8 cellular contexts compared by ENCODE assay signal in the genomic region with DNA sequence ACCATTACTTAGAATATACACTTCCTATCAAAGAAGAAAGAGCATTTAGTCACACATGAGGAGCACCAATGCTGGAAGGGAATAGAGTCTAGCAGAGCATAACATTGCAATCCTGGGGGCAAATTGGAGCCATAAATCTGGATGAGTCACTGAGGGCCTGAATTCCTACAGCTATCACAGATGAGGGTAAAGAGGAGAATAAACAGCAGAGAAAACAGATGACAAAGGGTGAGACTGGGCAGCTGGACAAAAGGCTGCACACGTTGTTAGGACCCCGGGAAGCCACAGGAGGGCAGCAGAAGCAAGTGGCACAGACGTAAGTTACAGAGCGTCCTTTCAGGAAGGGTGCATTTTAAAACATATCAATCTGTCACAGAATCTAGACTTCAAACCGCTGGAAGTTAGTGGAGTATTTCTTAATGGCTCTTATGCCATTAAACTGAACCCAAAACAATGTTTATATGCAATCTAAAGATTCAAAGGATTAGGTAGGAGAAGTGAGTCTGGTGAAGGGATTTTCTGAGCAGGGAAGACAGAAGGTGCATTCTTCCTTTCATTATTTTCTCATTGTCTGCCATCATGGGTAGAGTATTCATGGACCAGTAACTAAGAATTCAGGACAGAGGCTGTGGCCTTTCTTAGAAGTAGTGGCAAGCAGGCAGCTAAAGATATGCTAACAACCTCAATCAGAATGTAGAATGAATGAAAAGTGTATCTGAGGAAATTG.
DNase-seq lines count a peak whose midpoint lies in the region; ATAC-seq and TF ChIP-seq lines count a peak whose summit lies in the region.

No MANE protein-coding gene starts in this region.

- H3K4me2 ChIP-seq in PC-9, result peak overlapping the region; percentile 34; the same call in 1 of the 2 replicates

- H3K9me3 ChIP-seq in HAP-1, result no peaks in the 10 kb centered on the region
- no peaks in the 10 kb centered on the region for H3K9me3 ChIP-seq in PC-9 (ENCODE audit: insufficient read depth, low read depth)

- no TSS peak for BruUV-seq in PC-9 (replicated peaks; lab: Mats Ljungman, UMichigan)

- H3K27me3 ChIP-seq in HAP-1 (ENCODE audit: low read depth), result peaks cover 13% of the 10 kb centered on the region
- H3K27me3 ChIP-seq in PC-9 (ENCODE audit: insufficient read depth, low read depth), result no peaks in the 10 kb centered on the region

- H3K36me3 Mint-ChIP-seq in activated CD8-positive, alpha-beta memory T cell treated with anti-CD3 and anti-CD28 coated beads, Interleukin-2, amount 10 ng/mL, durations not matched to agents 7 days and 5 days, result no peaks in the 10 kb centered on the region

- intact Hi-C loops in PC-9 (cut with micrococcal nuclease; ENCODE audit: unreplicated experiment), result loop anchor here (1.0 to 10.0 kb wide), 7 partner anchors 96 to 1154 kb away; a partner anchor contains a TSS

- peak; percentile 52 for DNase-seq in activated CD8-positive, alpha-beta memory T cell treated with anti-CD3 and anti-CD28 coated beads, Interleukin-2, amount 10 ng/mL, durations not matched to agents 7 days and 5 days
- DNase-seq in activated CD8-positive, alpha-beta memory T cell treated with anti-CD3 and anti-CD28 coated beads, Interleukin-2, amount 50 U/mL, for 4 hours, result no peak
- DNase-seq in HAP-1 (ENCODE audit: low spot score in 2 of 2) (peak; percentile 67 to 79), LHCN-M2 (ENCODE audit: low read depth) (peak; percentile 93), PC-9 (peak; percentile 56 to 57), T47D (ENCODE audit: low read depth in 1 of 2, low spot score in 1 of 2) (peak; percentile 45 to 75), kidney glomerular epithelial cell (lab: John Stamatoyannopoulos, UW) (peak; percentile 99)
- peak; percentile 23 for DNase-seq in stimulated activated CD4-positive, alpha-beta T cell treated with anti-CD3 and anti-CD28 coated beads, Interleukin-4, amount 100 ng/mL, for 1 hour

- POLR2A ChIA-PET in PC-9 (lab: Charles Lee; ENCODE audit: unreplicated experiment), result no interaction called here

- CTCF ChIA-PET in activated CD8-positive, alpha-beta memory T cell treated with anti-CD3 and anti-CD28 coated beads, Interleukin-2, amount 10 ng/mL, durations not matched to agents 7 days and 5 days (lab: Charles Lee), result interaction anchor here (0.6 to 1.2 kb wide), 2 partner anchors 412 to 584 kb away, joined by 3 read pairs; no protein-coding TSS in a partner anchor
- CTCF ChIA-PET in PC-9 (lab: Charles Lee), result interaction anchor here (1.0 kb wide), 1 partner anchor 27 kb away, joined by 3 read pairs; no protein-coding TSS in a partner anchor

- no peaks in the 10 kb centered on the region for H3K9me3 Mint-ChIP-seq in activated CD8-positive, alpha-beta memory T cell treated with anti-CD3 and anti-CD28 coated beads, Interleukin-2, amount 10 ng/mL, durations not matched to agents 7 days and 5 days (ENCODE audit: low read depth)

- H3K4me3 ChIP-seq in HAP-1 (no peak overlapping the region), PC-9 (no peak overlapping the region)

- no peaks in the 10 kb centered on the region for H3F3A ChIP-seq in PC-9 (ENCODE audit: insufficient read depth, low read depth)

- in situ Hi-C loops in HAP-1 (cut with MboI; ENCODE audit: low sequenced_read_pairs) (no loop called here), T47D (cut with HindIII; ENCODE audit: low pct_unique_long_range_greater_than_20kb, low sequenced_read_pairs) (no loop called here)

- peaks cover 15% of the 10 kb centered on the region for H3K27me3 Mint-ChIP-seq in activated CD8-positive, alpha-beta memory T cell treated with anti-CD3 and anti-CD28 coated beads, Interleukin-2, amount 10 ng/mL, durations not matched to agents 7 days and 5 days

- peak overlapping the region; percentile 3 for H3K4me3 Mint-ChIP-seq in activated CD8-positive, alpha-beta memory T cell treated with anti-CD3 and anti-CD28 coated beads, Interleukin-2, amount 10 ng/mL, durations not matched to agents 7 days and 5 days

- TF ChIP-seq CTCF in PC-9 (conservative IDR thresholded peaks at IDR 0.05), result peak; percentile 79

- no peak overlapping the region for H3K27ac ChIP-seq in PC-9

- H2AFZ ChIP-seq in PC-9, result no peak overlapping the region

- no peaks in the 10 kb centered on the region for H3K9me2 ChIP-seq in PC-9 (ENCODE audit: insufficient read depth)

- ATAC-seq in activated CD8-positive, alpha-beta memory T cell treated with anti-CD3 and anti-CD28 coated beads, Interleukin-2, amount 10 ng/mL, durations not matched to agents 7 days and 5 days, result peak; percentile 76

- H3K4me1 ChIP-seq in HAP-1, result no peaks in the 10 kb centered on the region
- H3K4me1 ChIP-seq in PC-9 (replicated peaks; ENCODE audit: insufficient read depth), result no peaks in the 10 kb centered on the region

- H3K27ac Mint-ChIP-seq in activated CD8-positive, alpha-beta memory T cell treated with anti-CD3 and anti-CD28 coated beads, Interleukin-2, amount 10 ng/mL, durations not matched to agents 7 days and 5 days, result no peak overlapping the region

- no peaks in the 10 kb centered on the region for H3K79me2 ChIP-seq in PC-9 (ENCODE audit: low read depth)

- peaks cover 4% of the 10 kb centered on the region for H3K4me1 Mint-ChIP-seq in activated CD8-positive, alpha-beta memory T cell treated with anti-CD3 and anti-CD28 coated beads, Interleukin-2, amount 10 ng/mL, durations not matched to agents 7 days and 5 days

- H4K20me1 ChIP-seq in PC-9 (ENCODE audit: insufficient read depth), result no peaks in the 10 kb centered on the region

- H3K36me3 ChIP-seq in HAP-1 (replicated peaks), result no peaks in the 10 kb centered on the region
- no peaks in the 10 kb centered on the region for H3K36me3 ChIP-seq in PC-9 (ENCODE audit: low read depth)
